In genomic region chr9:100459963-100460362, GRCh38 we compare ENCODE assay signal across 27 cellular contexts. TPM values are rescaled to one million over a fixed set of nuclear protein-coding genes. Genes with fewer than 3 reads are reported as not detected.
"Had no signal": no experiment of that assay in that cellular context is flagged by ENCODE, and none has a peak within 500 bp of the region (broad histone marks: within the 10 kb centered on the region; RNA-seq: fewer than 3 reads in every experiment).

No MANE protein-coding gene starts in this region.

- H3K4me1 ChIP-seq: right atrium auricular region, right lobe of liver, tibial nerve, vagina had no signal

- H3K4me1 Mint-ChIP-seq: mesothelial cell of epicardium; stimulated activated memory B cell treated with anti-CD40 and anti-IgM and Interleukin-4, amounts not matched to agents 10 μg/mL and 1 μg/mL and 100 μg/mL, for 72 hours; stimulated activated naive CD8-positive, alpha-beta T cell treated with anti-CD3 and anti-CD28 coated beads, Interleukin-15, amount 100 ng/mL, for 72 hours had no signal

- H3K9me3 Mint-ChIP-seq: mesothelial cell of epicardium; naive thymus-derived CD4-positive, alpha-beta T cell; natural killer cell treated with Interleukin-12 subunit alpha and Interleukin-12 subunit beta and Interleukin-15 and Interleukin-18, amount 100 ng/mL, for 72 hours; stimulated activated memory B cell treated with anti-CD40 and anti-IgM and Interleukin-4, amounts not matched to agents 10 μg/mL and 1 μg/mL and 100 μg/mL, for 72 hours; stimulated activated naive CD8-positive, alpha-beta T cell treated with anti-CD3 and anti-CD28 coated beads, Interleukin-15, amount 100 ng/mL, for 72 hours; type B pancreatic cell had no signal

- H3K27ac ChIP-seq: left ventricle myocardium inferior, ovary, right atrium auricular region, right lobe of liver, tibial nerve, vagina had no signal

- ATAC-seq: naive thymus-derived CD4-positive, alpha-beta T cell; natural killer cell treated with Interleukin-12 subunit alpha and Interleukin-12 subunit beta and Interleukin-15 and Interleukin-18, amount 100 ng/mL, for 72 hours; right lobe of liver; stimulated activated memory B cell treated with anti-CD40 and anti-IgM and Interleukin-4, amounts not matched to agents 10 μg/mL and 1 μg/mL and 100 μg/mL, for 72 hours; stimulated activated naive CD8-positive, alpha-beta T cell treated with anti-CD3 and anti-CD28 coated beads, Interleukin-15, amount 100 ng/mL, for 72 hours had no signal

- H3K27ac Mint-ChIP-seq: mesothelial cell of epicardium; naive thymus-derived CD4-positive, alpha-beta T cell; natural killer cell treated with Interleukin-12 subunit alpha and Interleukin-12 subunit beta and Interleukin-15 and Interleukin-18, amount 100 ng/mL, for 72 hours; progenitor cell of endocrine pancreas; stimulated activated memory B cell treated with anti-CD40 and anti-IgM and Interleukin-4, amounts not matched to agents 10 μg/mL and 1 μg/mL and 100 μg/mL, for 72 hours; stimulated activated naive CD8-positive, alpha-beta T cell treated with anti-CD3 and anti-CD28 coated beads, Interleukin-15, amount 100 ng/mL, for 72 hours; type B pancreatic cell had no signal

- H3K36me3 ChIP-seq: left ventricle myocardium inferior, ovary, right atrium auricular region, right lobe of liver, vagina had no signal

- H3K27me3 Mint-ChIP-seq: progenitor cell of endocrine pancreas; stimulated activated memory B cell treated with anti-CD40 and anti-IgM and Interleukin-4, amounts not matched to agents 10 μg/mL and 1 μg/mL and 100 μg/mL, for 72 hours; type B pancreatic cell had no signal

- H3K27me3 ChIP-seq: ovary, right atrium auricular region, right lobe of liver, tibial nerve, vagina had no signal

- H3K4me2 ChIP-seq: smooth muscle cell had no signal

- H3K9me3 ChIP-seq: left ventricle myocardium inferior, ovary, right atrium auricular region, right lobe of liver, tibial nerve, vagina had no signal

- H3K36me3 Mint-ChIP-seq: mesothelial cell of epicardium; natural killer cell treated with Interleukin-12 subunit alpha and Interleukin-12 subunit beta and Interleukin-15 and Interleukin-18, amount 100 ng/mL, for 72 hours; stimulated activated memory B cell treated with anti-CD40 and anti-IgM and Interleukin-4, amounts not matched to agents 10 μg/mL and 1 μg/mL and 100 μg/mL, for 72 hours had no signal

- DNase-seq: islet precursor cell; left ventricle myocardium inferior; mesendoderm; ovary; right lobe of liver; stimulated activated CD4-positive, alpha-beta T cell treated with anti-CD3 and anti-CD28 coated beads, Interleukin-1b, Interleukin-23, amount 100 ng/mL, for 48 hours; stimulated activated CD4-positive, alpha-beta T cell treated with anti-CD3 and anti-CD28 coated beads, Interleukin-2, amount 100 ng/mL, for 48 hours; stimulated activated CD4-positive, alpha-beta T cell treated with anti-CD3 and anti-CD28 coated beads, Interleukin-4, amount 100 ng/mL, for 4 hours; stimulated activated CD8-positive, alpha-beta memory T cell treated with anti-CD3 and anti-CD28 coated beads, Interleukin-4, amount 100 ng/mL, for 48 hours; stimulated activated naive CD4-positive, alpha-beta T cell treated with Interleukin-2 at 50 U/mL for 16 hours; stimulated activated naive CD8-positive, alpha-beta T cell treated with anti-CD3 and anti-CD28 coated beads, Interleukin-15, amount 100 ng/mL, for 72 hours; substantia nigra had no signal

- H3K4me3 ChIP-seq: left ventricle myocardium inferior, lung, ovary, right atrium auricular region, right lobe of liver, smooth muscle cell, tibial nerve, vagina had no signal

- H3K4me3 Mint-ChIP-seq: mesothelial cell of epicardium; naive thymus-derived CD4-positive, alpha-beta T cell; natural killer cell treated with Interleukin-12 subunit alpha and Interleukin-12 subunit beta and Interleukin-15 and Interleukin-18, amount 100 ng/mL, for 72 hours; stimulated activated memory B cell treated with anti-CD40 and anti-IgM and Interleukin-4, amounts not matched to agents 10 μg/mL and 1 μg/mL and 100 μg/mL, for 72 hours; stimulated activated naive CD8-positive, alpha-beta T cell treated with anti-CD3 and anti-CD28 coated beads, Interleukin-15, amount 100 ng/mL, for 72 hours; type B pancreatic cell had no signal

RNA-seq across cellular contexts. Expression of gene TMEFF1, which starts 13.0 kb away (rescaled TPM):
- total RNA-seq: left ventricle myocardium inferior, lower leg skin, mononuclear cell, skeletal muscle tissue, ureter, vagina had no signal
- polyA plus RNA-seq: naive thymus-derived CD4-positive, alpha-beta T cell had no signal
